8 cellular contexts compared by ENCODE assay signal in genomic region chr17:79811036-79811887, GRCh38.
DNase-seq lines count a peak whose midpoint lies in the region; ATAC-seq, FAIRE-seq and TF ChIP-seq lines count a peak whose summit lies in the region.

No MANE protein-coding gene starts in this region.

- peak; percentile 100 for TF ChIP-seq CTCF in HEK293 (tag by site-specific recombination; IDR thresholded peaks at IDR 0.05)

- DNase-seq in COLO668 (lab: John Stamatoyannopoulos, UW; ENCODE audit: unreplicated experiment) = peak; percentile 73
- peak; percentile 54 for DNase-seq in NCI-H774 (lab: John Stamatoyannopoulos, UW)
- DNase-seq in astrocyte of the hippocampus (ENCODE audit: low read depth, low spot score) = peak; percentile 69
- DNase-seq in kidney tubule cell (ENCODE audit: low spot score) = peak; percentile 61
- peak; percentile 79 for DNase-seq in urothelium cell line (ENCODE audit: low spot score)

- H3K9me3 ChIP-seq in HEK293 (ENCODE audit: control insufficient read depth, insufficient read depth, low read depth, low read length) = no peaks in the 10 kb centered on the region

- FAIRE-seq in urothelium cell line (lab: Jason Lieb, UNC) = peak; percentile 35

- H3K36me3 ChIP-seq in HEK293 (ENCODE audit: control insufficient read depth in 2 of 2, insufficient read depth in 1 of 2, low read length in 2 of 2) = no peaks in the 10 kb centered on the region

- peak overlapping the region; percentile 18 for H3K4me3 ChIP-seq in HEK293 (ENCODE audit: low read depth, low read length)

- POLR2A ChIA-PET in HEK293 (lab: Yijun Ruan, JAX) = interaction anchor here (0.6 to 5.4 kb wide), 11 partner anchors 10 to 1283 kb away, joined by 3 to 74 read pairs (median 7); partner anchors contain the start of genes CBX4 and CBX8

- peaks cover 17% of the 10 kb centered on the region for H3K4me1 ChIP-seq in HEK293 (ENCODE audit: control insufficient read depth, insufficient read depth, low read length)

- peak overlapping the region; percentile 55; the same call in 1 of the 2 replicates for H3K27ac ChIP-seq in HEK293 (ENCODE audit: extremely low read depth, low read depth, low read length)

- no peak for TF ChIP-seq POLR2A in GM18505 (IDR thresholded peaks at IDR 0.05; ENCODE audit: borderline replicate concordance, extremely low read depth, insufficient read depth, insufficient read length)

- ATAC-seq in GM18505 (IDR thresholded peaks at IDR 0.05; ENCODE audit: unreplicated experiment) (no peak), HG02763 (IDR thresholded peaks at IDR 0.05; ENCODE audit: unreplicated experiment) (no peak)

- CTCF ChIA-PET in HEK293 (lab: Yijun Ruan, JAX) = interaction anchor here (0.6 to 2.6 kb wide), 21 partner anchors 10 to 163 kb away, joined by 3 to 17 read pairs (median 4); no protein-coding TSS in a partner anchor

TF ChIP-seq in HEK293, 187 proteins besides CTCF, POLR2A, EP300 and RAD21 (continues in another document):
- no peak for TF ChIP-seq ZNF621 (tag by site-specific recombination; IDR thresholded peaks at IDR 0.05)
- peak; percentile 60 for TF ChIP-seq SCRT2 (tag by site-specific recombination; IDR thresholded peaks at IDR 0.05)
- peak; percentile 100 for TF ChIP-seq ZBTB48 (tag by site-specific recombination; IDR thresholded peaks at IDR 0.05)
- TF ChIP-seq SCRT1 (tag by site-specific recombination; IDR thresholded peaks at IDR 0.05; ENCODE audit: borderline replicate concordance) = peak; percentile 14; the same call in 1 of the 2 replicates
- peak; percentile 65; the same call in 1 of the 2 replicates for TF ChIP-seq ZNF561 (tag by site-specific recombination; IDR thresholded peaks at IDR 0.05; ENCODE audit: borderline replicate concordance)
- TF ChIP-seq EGR2 (tag by site-specific recombination; IDR thresholded peaks at IDR 0.05; ENCODE audit: low read depth) = peak; percentile 95
- TF ChIP-seq PRDM1 (tag by site-specific recombination; IDR thresholded peaks at IDR 0.05) = peak; percentile 32; the same call in 1 of the 2 replicates
- no peak for TF ChIP-seq ZNF624 (tag by site-specific recombination; IDR thresholded peaks at IDR 0.05)
- 0 out of 2 replicates have a peak, but pooled peaks have one; percentile 41 for TF ChIP-seq ZBTB21 (tag by site-specific recombination; IDR thresholded peaks at IDR 0.05)
- TF ChIP-seq ZNF645 (tag by site-specific recombination; IDR thresholded peaks at IDR 0.05) = no peak
- TF ChIP-seq YY1 (tag by site-specific recombination; IDR thresholded peaks at IDR 0.05) = peak; percentile 35; the same call in 1 of the 2 replicates
- peak; percentile 75; the same call in 1 of the 2 replicates for TF ChIP-seq ZNF324 (tag by site-specific recombination; IDR thresholded peaks at IDR 0.05)
- TF ChIP-seq PRDM4 (tag by site-specific recombination; IDR thresholded peaks at IDR 0.05) = peak; percentile 62; the same call in 1 of the 2 replicates
- TF ChIP-seq ZNF610 (tag by site-specific recombination; IDR thresholded peaks at IDR 0.05; ENCODE audit: borderline replicate concordance) = peak; percentile 30; the same call in 1 of the 2 replicates
- TF ChIP-seq ZSCAN16 (tag by site-specific recombination; IDR thresholded peaks at IDR 0.05) = 0 out of 2 replicates have a peak, but pooled peaks have one; percentile 11
- TF ChIP-seq, protein P1, sequence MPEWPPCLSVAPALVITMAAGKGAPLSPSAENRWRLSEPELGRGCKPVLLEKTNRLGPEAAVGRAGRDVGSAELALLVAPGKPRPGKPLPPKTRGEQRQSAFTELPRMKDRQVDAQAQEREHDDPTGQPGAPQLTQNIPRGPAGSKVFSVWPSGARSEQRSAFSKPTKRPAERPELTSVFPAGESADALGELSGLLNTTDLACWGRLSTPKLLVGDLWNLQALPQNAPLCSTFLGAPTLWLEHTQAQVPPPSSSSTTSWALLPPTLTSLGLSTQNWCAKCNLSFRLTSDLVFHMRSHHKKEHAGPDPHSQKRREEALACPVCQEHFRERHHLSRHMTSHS (tag by site-specific recombination; IDR thresholded peaks at IDR 0.05) = no peak
- peak; percentile 72 for TF ChIP-seq ZNF2 (tag by site-specific recombination; IDR thresholded peaks at IDR 0.05)
- TF ChIP-seq ZBTB8A (tag by site-specific recombination; IDR thresholded peaks at IDR 0.05) = peak; percentile 98
- peak; percentile 96 for TF ChIP-seq ZFHX2 (tag by site-specific recombination; conservative IDR thresholded peaks at IDR 0.05)
- TF ChIP-seq ZBTB10 (tag by site-specific recombination; IDR thresholded peaks at IDR 0.05) = peak; percentile 97
- TF ChIP-seq, protein P2, sequence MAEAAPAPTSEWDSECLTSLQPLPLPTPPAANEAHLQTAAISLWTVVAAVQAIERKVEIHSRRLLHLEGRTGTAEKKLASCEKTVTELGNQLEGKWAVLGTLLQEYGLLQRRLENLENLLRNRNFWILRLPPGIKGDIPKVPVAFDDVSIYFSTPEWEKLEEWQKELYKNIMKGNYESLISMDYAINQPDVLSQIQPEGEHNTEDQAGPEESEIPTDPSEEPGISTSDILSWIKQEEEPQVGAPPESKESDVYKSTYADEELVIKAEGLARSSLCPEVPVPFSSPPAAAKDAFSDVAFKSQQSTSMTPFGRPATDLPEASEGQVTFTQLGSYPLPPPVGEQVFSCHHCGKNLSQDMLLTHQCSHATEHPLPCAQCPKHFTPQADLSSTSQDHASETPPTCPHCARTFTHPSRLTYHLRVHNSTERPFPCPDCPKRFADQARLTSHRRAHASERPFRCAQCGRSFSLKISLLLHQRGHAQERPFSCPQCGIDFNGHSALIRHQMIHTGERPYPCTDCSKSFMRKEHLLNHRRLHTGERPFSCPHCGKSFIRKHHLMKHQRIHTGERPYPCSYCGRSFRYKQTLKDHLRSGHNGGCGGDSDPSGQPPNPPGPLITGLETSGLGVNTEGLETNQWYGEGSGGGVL (tag by site-specific recombination; IDR thresholded peaks at IDR 0.05) = peak; percentile 91
- no peak for TF ChIP-seq AEBP2 (tag by site-specific recombination; IDR thresholded peaks at IDR 0.05; ENCODE audit: borderline replicate concordance)
- TF ChIP-seq ZNF843 (tag by site-specific recombination; IDR thresholded peaks at IDR 0.05) = peak; percentile 60; the same call in 1 of the 2 replicates
